In genomic region chr9:138052635-138053320, GRCh38 we compare ENCODE assay signal across 1 cellular context.
TF ChIP-seq lines count a peak whose summit lies in the region.

No MANE protein-coding gene starts in this region.

TF ChIP-seq in SK-N-SH treated with all-trans-retinoic acid at 6 μM for 48 hours, 23 proteins besides CTCF, POLR2A, EP300 and RAD21 (continued from another document):
- TF ChIP-seq CSRNP3 (CRISPR knock-in tag; IDR thresholded peaks at IDR 0.05): no peak
- TF ChIP-seq BACH2 (CRISPR knock-in tag; IDR thresholded peaks at IDR 0.05; ENCODE audit: borderline replicate concordance): no peak
- no peak for TF ChIP-seq PPARA (CRISPR knock-in tag; IDR thresholded peaks at IDR 0.05; ENCODE audit: borderline replicate concordance)
- no peak for TF ChIP-seq TOX (CRISPR knock-in tag; IDR thresholded peaks at IDR 0.05; ENCODE audit: borderline replicate concordance)
- no peak for TF ChIP-seq CREB5 (CRISPR knock-in tag; IDR thresholded peaks at IDR 0.05; ENCODE audit: low read depth)
